ENCODE assay signal across 12 cellular contexts in genomic region chr19:15249912-15250634, GRCh38. TPM values are rescaled to one million over a fixed set of nuclear protein-coding genes. Genes with fewer than 3 reads are reported as not detected.
DNase-seq lines count a peak whose midpoint lies in the region; ATAC-seq and TF ChIP-seq lines count a peak whose summit lies in the region.
"Had no signal": no experiment of that assay in that cellular context is flagged by ENCODE, and none has a peak within 500 bp of the region (broad histone marks: within the 10 kb centered on the region; RNA-seq: fewer than 3 reads in every experiment).

No MANE protein-coding gene starts in this region.

- no peak for TF ChIP-seq CTCF in cardiac muscle cell (IDR thresholded peaks at IDR 0.05; ENCODE audit: low read depth, low read length)

- no peak for ATAC-seq in GM18520 (IDR thresholded peaks at IDR 0.05; ENCODE audit: unreplicated experiment)
- ATAC-seq: activated CD8-positive, alpha-beta memory T cell treated with anti-CD3 and anti-CD28 coated beads, Interleukin-2, amount 10 ng/mL, durations not matched to agents 7 days and 5 days had no signal

- H3K9me3 ChIP-seq in BLaER1 (no peaks in the 10 kb centered on the region), cardiac muscle cell (ENCODE audit: low read depth) (no peaks in the 10 kb centered on the region)

- peak overlapping the region; percentile 80 for H3K27ac ChIP-seq in BLaER1
- peak overlapping the region; percentile 66 for H3K27ac ChIP-seq in cardiac muscle cell
- H3K27ac ChIP-seq in rectal smooth muscle tissue (ENCODE audit: low read depth, low read length) = peak overlapping the region; percentile 62

- H3K4me1 ChIP-seq in BLaER1 (peaks cover 100% of the 10 kb centered on the region), cardiac muscle cell (ENCODE audit: low read depth) (no peaks in the 10 kb centered on the region), rectal smooth muscle tissue (ENCODE audit: control insufficient read depth, insufficient read depth, low read length) (peaks cover 39% of the 10 kb centered on the region)

- peak overlapping the region; percentile 75; the same call in 1 of the 2 replicates for H3K9ac ChIP-seq in BLaER1
- H3K9ac ChIP-seq in rectal smooth muscle tissue (ENCODE audit: low read length) = no peak overlapping the region

- DNase-seq in amniotic stem cell (lab: John Stamatoyannopoulos, UW) (peak; percentile 26), cardiac muscle cell (ENCODE audit: low read depth in 1 of 2, low spot score in 1 of 2) (peak in 1 of 2 donors; percentile 94), activated gamma-delta T cell (lab: John Stamatoyannopoulos, UW) (no peak), SKM-1 (lab: John Stamatoyannopoulos, UW; ENCODE audit: unreplicated experiment) (no peak)
- no peak for DNase-seq in stimulated activated naive CD4-positive, alpha-beta T cell treated with Interleukin-2 at 50 U/mL for 16 hours (lab: John Stamatoyannopoulos, UW)
- DNase-seq: activated CD8-positive, alpha-beta memory T cell treated with anti-CD3 and anti-CD28 coated beads, Interleukin-2, amount 10 ng/mL, durations not matched to agents 7 days and 5 days; DMS153; naive B cell; NCI-H2081 treated with DMSO at 0.1 percent for 48 hours had no signal

- H3K27me3 ChIP-seq in BLaER1 = no peaks in the 10 kb centered on the region
- H3K27me3 ChIP-seq in cardiac muscle cell = no peaks in the 10 kb centered on the region
- no peaks in the 10 kb centered on the region for H3K27me3 ChIP-seq in rectal smooth muscle tissue (ENCODE audit: control insufficient read depth, insufficient read depth, low read length)

- H3K4me3 ChIP-seq in BLaER1 (no peak overlapping the region), cardiac muscle cell (no peak overlapping the region), rectal smooth muscle tissue (ENCODE audit: low read length) (peak overlapping the region; percentile 22)

- H3K36me3 ChIP-seq in BLaER1 (peaks cover 88% of the 10 kb centered on the region), cardiac muscle cell (peaks cover 53% of the 10 kb centered on the region), rectal smooth muscle tissue (ENCODE audit: control insufficient read depth, insufficient read depth, low read length) (peaks cover 37% of the 10 kb centered on the region)

- H3K4me2 ChIP-seq in BLaER1 = peak overlapping the region; percentile 96

- H4K20me1 ChIP-seq in BLaER1 = peaks cover 100% of the 10 kb centered on the region

RNA-seq across cellular contexts. Expression of gene EPHX3, which starts 17.8 kb away (rescaled TPM):
- 0.70 and 1.9 TPM in 2 replicates for total RNA-seq in cardiac muscle cell
- 4.0 and 4.6 TPM in 2 replicates for polyA plus RNA-seq in cardiac muscle cell

RNA-seq across cellular contexts. Expression of gene NOTCH3, which starts 49.3 kb away (rescaled TPM):
- total RNA-seq in cardiac muscle cell = 27.2 and 40.4 TPM in 2 replicates
- 19.9 and 28.5 TPM in 2 replicates for polyA plus RNA-seq in cardiac muscle cell
- total RNA-seq: activated CD8-positive, alpha-beta memory T cell treated with anti-CD3 and anti-CD28 coated beads, Interleukin-2, amount 10 ng/mL, durations not matched to agents 7 days and 5 days had no signal
